In the genomic region with DNA sequence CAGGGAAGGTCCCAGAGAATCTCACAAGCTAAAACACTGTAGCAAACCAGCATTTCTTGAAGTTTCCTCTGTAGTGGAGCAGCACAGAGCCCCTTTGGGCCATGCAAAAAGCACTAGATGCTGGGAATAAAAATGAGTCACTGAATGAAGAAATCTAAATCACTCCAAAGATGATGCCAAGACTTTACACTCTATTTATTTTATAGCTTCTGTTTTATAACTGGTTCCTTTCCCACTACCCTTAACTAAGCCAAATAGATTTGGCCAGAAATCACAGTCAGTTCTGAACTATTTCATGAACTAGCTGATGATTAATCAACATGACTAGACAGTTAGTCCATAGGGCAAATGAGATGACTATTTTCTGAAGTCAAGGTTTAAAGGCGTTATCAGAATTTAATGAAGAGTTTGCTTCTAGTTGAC, we compare ENCODE assay signal across 1 cellular context.
A peak's percentile ranks its signal among the peaks of the same experiment; 100 is the strongest.
TF ChIP-seq lines count a peak whose summit lies in the region.

No MANE protein-coding gene starts in this region.

TF ChIP-seq in K562, 482 proteins besides CTCF, POLR2A, EP300 and RAD21 (continued from another document):
- TF ChIP-seq CEBPG (CRISPR knock-in tag; IDR thresholded peaks at IDR 0.05) (no peak), CEBPG (tag; conservative IDR thresholded peaks at IDR 0.05 in 1 of 2, IDR thresholded peaks at IDR 0.05 in 1 of 2) (peak in 1 of 2 experiments; percentile 20; a peak in 1 of 4 replicates), HMG20B (CRISPR knock-in tag; IDR thresholded peaks at IDR 0.05) (no peak)
TF ChIP-seq in K562: peak in this region for 2.
